In the genomic region with DNA sequence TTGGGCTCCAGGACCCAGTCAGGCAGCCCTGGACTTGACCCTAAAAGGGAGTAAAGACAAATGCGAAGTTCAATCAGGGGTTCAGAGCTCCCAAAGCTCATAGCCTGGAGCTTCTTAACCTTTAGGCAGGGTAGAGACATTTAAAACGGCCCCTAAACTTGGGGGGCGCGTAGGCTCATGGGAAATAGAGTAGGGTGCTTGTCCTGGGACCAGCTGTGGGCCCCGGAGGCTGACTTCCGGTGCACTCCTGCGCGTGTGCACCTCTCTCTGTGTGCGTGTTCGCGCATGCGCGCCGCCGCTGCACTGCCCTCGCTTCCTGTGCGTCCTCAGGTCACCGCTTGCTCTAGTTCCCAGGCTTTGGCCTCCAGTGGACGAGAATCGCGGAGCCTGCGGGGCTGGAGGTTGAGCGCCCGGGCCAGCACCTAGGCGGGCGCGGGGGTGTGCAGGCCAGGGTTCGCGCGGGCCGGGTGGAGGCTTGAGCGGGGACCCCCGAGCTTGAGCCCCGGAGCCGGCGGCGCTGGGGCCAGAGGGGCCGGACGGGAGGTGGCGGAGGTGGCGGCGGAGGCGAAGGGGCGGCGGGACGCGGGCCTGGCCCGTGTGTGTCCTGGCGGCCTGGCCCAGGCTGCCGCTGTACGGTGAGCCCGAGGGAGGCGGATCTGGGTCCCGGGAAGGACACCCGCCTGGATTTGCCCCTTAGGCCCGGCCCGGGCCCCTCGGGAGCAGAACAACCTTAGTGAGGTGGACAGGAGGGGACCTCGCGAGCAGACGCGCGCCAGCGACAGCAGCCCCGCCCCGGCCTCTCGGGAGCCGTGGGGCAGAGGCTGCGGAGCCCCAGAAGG, we compare ENCODE assay signal across 8 cellular contexts. TPM values are rescaled to one million over a fixed set of nuclear protein-coding genes. Genes with fewer than 3 reads are reported as not detected.
A peak's percentile ranks its signal among the peaks of the same experiment; 100 is the strongest.
DNase-seq lines count a peak whose midpoint lies in the region; ATAC-seq and TF ChIP-seq lines count a peak whose summit lies in the region.

Gene RBAK, plus strand, starts transcription at position 303 of the 839 bp plus-strand sequence. CDS start 2,217 bp downstream, outside the sequence.

- peak; percentile 99 for ATAC-seq in GM19395 (IDR thresholded peaks at IDR 0.05; ENCODE audit: unreplicated experiment)
- ATAC-seq in HG03558 (IDR thresholded peaks at IDR 0.05; ENCODE audit: extremely low read depth, unreplicated experiment) = peak; percentile 98

- peak within 1 kb of the TSS; percentile 45 to 91 (median 74) for H3K4me3 ChIP-seq in liver (ENCODE audit: low read depth in 1 of 3, low read length in 3 of 3)

- H3K9ac ChIP-seq in liver (ENCODE audit: low read depth in 1 of 2, low read length in 2 of 2) = peak within 1 kb of the TSS; percentile 47 to 53

- H3K4me1 ChIP-seq in liver (ENCODE audit: control insufficient read depth in 4 of 4, insufficient read depth in 4 of 4, low read length in 3 of 4) = peaks cover 0 to 6% (median 2%) of the 10 kb centered on the region in 4 donors

- TF ChIP-seq CTCF in liver (IDR thresholded peaks at IDR 0.05; ENCODE audit: low read depth, low read length, missing input control) = no peak

- H3K27ac ChIP-seq in liver (ENCODE audit: low read depth in 1 of 2, low read length in 2 of 2) = peak within 1 kb of the TSS; percentile 64 to 78

- WGBS in liver = under 1% methylated on average over 69 of the region's 69 CpGs

- TF ChIP-seq RAD21 in liver (IDR thresholded peaks at IDR 0.05) = peak in 1 of 2 donors; percentile 13

- DNase-seq in CD1c-positive myeloid dendritic cell (ENCODE audit: extremely low spot score) = peak; percentile 92
- DNase-seq in NCI-H774 (lab: John Stamatoyannopoulos, UW) = peak; percentile 90
- DNase-seq in activated CD4-positive, alpha-beta T cell treated with anti-CD3 and anti-CD28 coated beads, Interleukin-2, amount 50 U/mL, for 4 hours = peak; percentile 83 to 87
- DNase-seq in dermis blood vessel endothelial cell = peak; percentile 95
- peak; percentile 89 for DNase-seq in stimulated activated CD4-positive, alpha-beta T cell treated with anti-CD3 and anti-CD28 coated beads, Interleukin-4, amount 100 ng/mL, for 1 hour

- H3K9me3 ChIP-seq in liver (ENCODE audit: control insufficient read depth in 4 of 4, low read length in 3 of 4) = no peaks in the 10 kb centered on the region

- H3K36me3 ChIP-seq in liver (ENCODE audit: control insufficient read depth in 4 of 4, insufficient read depth in 3 of 4, low read depth in 1 of 4, low read length in 3 of 4) = peaks cover 4 to 18% (median 11%) of the 10 kb centered on the region in 4 donors

- no peaks in the 10 kb centered on the region for H3K27me3 ChIP-seq in liver (ENCODE audit: control insufficient read depth in 4 of 4, insufficient read depth in 4 of 4, low read length in 3 of 4)

TF ChIP-seq in liver, 16 proteins besides CTCF, POLR2A, EP300 and RAD21:
- TF ChIP-seq, protein P1, sequence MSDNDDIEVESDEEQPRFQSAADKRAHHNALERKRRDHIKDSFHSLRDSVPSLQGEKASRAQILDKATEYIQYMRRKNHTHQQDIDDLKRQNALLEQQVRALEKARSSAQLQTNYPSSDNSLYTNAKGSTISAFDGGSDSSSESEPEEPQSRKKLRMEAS (IDR thresholded peaks at IDR 0.05) = peak; percentile 92
- TF ChIP-seq GABPA (IDR thresholded peaks at IDR 0.05 in 1 of 2, conservative IDR thresholded peaks at IDR 0.05 in 1 of 2) (peak; percentile 72 to 93), FOXA1 (IDR thresholded peaks at IDR 0.05) (peak; percentile 24), HNF4G (IDR thresholded peaks at IDR 0.05) (no peak), YY1 (IDR thresholded peaks at IDR 0.05) (peak; percentile 78), SP1 (IDR thresholded peaks at IDR 0.05) (peak; percentile 80), RXRA (IDR thresholded peaks at IDR 0.05) (peak; percentile 91 to 97), FOXA2 (IDR thresholded peaks at IDR 0.05) (no peak), HNF4A (conservative IDR thresholded peaks at IDR 0.05) (peak; percentile 56 to 80), TAF1 (conservative IDR thresholded peaks at IDR 0.05) (no peak), JUND (IDR thresholded peaks at IDR 0.05) (peak; percentile 13 to 47), ATF3 (IDR thresholded peaks at IDR 0.05) (no peak), NR2F2 (IDR thresholded peaks at IDR 0.05) (peak; percentile 59), EGR1 (IDR thresholded peaks at IDR 0.05; ENCODE audit: low read depth in 2 of 2) (peak; percentile 36 to 55)
- TF ChIP-seq, protein P2, sequence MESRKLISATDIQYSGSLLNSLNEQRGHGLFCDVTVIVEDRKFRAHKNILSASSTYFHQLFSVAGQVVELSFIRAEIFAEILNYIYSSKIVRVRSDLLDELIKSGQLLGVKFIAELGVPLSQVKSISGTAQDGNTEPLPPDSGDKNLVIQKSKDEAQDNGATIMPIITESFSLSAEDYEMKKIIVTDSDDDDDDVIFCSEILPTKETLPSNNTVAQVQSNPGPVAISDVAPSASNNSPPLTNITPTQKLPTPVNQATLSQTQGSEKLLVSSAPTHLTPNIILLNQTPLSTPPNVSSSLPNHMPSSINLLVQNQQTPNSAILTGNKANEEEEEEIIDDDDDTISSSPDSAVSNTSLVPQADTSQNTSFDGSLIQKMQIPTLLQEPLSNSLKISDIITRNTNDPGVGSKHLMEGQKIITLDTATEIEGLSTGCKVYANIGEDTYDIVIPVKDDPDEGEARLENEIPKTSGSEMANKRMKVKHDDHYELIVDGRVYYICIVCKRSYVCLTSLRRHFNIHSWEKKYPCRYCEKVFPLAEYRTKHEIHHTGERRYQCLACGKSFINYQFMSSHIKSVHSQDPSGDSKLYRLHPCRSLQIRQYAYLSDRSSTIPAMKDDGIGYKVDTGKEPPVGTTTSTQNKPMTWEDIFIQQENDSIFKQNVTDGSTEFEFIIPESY (IDR thresholded peaks at IDR 0.05) = peak; percentile 83
- TF ChIP-seq, protein P3, sequence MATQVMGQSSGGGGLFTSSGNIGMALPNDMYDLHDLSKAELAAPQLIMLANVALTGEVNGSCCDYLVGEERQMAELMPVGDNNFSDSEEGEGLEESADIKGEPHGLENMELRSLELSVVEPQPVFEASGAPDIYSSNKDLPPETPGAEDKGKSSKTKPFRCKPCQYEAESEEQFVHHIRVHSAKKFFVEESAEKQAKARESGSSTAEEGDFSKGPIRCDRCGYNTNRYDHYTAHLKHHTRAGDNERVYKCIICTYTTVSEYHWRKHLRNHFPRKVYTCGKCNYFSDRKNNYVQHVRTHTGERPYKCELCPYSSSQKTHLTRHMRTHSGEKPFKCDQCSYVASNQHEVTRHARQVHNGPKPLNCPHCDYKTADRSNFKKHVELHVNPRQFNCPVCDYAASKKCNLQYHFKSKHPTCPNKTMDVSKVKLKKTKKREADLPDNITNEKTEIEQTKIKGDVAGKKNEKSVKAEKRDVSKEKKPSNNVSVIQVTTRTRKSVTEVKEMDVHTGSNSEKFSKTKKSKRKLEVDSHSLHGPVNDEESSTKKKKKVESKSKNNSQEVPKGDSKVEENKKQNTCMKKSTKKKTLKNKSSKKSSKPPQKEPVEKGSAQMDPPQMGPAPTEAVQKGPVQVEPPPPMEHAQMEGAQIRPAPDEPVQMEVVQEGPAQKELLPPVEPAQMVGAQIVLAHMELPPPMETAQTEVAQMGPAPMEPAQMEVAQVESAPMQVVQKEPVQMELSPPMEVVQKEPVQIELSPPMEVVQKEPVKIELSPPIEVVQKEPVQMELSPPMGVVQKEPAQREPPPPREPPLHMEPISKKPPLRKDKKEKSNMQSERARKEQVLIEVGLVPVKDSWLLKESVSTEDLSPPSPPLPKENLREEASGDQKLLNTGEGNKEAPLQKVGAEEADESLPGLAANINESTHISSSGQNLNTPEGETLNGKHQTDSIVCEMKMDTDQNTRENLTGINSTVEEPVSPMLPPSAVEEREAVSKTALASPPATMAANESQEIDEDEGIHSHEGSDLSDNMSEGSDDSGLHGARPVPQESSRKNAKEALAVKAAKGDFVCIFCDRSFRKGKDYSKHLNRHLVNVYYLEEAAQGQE (IDR thresholded peaks at IDR 0.05) = peak; percentile 49

RNA-seq across cellular contexts. Expression of gene RBAK, which starts in this region (rescaled TPM):
- total RNA-seq in dermis blood vessel endothelial cell = 8.7 and 10.1 TPM in 2 replicates
- total RNA-seq in liver = 1 to 10 TPM; 5.3 to 7.2 TPM
- polyA plus RNA-seq in liver = 1 to 10 TPM; 1.7 to 2.1 TPM

Comparison
In these comparisons a context has a peak if more than half of its experiments do, and no peak if none do; other contexts are left out.
1. Peak in every context shown above with its lines: DNase-seq, ATAC-seq, H3K4me3 ChIP-seq and H3K27ac ChIP-seq.